1 cellular context compared by ENCODE assay signal in the genomic region with DNA sequence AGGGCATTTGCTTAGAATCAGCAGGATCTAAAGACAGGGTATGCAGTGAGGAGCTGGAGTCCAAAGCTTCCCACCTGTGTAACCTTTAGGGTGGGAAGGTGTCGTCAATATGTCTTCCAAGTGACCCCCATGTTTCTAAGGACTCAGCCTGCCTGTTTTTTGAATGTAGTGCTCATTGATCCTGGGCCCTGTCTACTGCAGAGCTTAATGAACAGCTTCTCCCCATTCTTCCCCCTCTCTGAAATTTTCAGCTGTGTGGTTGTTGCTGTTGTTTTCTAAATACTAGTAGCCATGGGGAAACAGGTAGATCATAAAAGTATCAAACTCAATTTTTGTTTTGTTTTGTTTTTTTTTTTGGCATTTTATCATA.
TF ChIP-seq lines count a peak whose summit lies in the region.

No MANE protein-coding gene starts in this region.

TF ChIP-seq in HepG2, 621 proteins besides CTCF, POLR2A, EP300 and RAD21 (continued from another document and continues in another):
- no peak for TF ChIP-seq STAG1 (CRISPR knock-in tag; IDR thresholded peaks at IDR 0.05)
- TF ChIP-seq, protein P1, sequence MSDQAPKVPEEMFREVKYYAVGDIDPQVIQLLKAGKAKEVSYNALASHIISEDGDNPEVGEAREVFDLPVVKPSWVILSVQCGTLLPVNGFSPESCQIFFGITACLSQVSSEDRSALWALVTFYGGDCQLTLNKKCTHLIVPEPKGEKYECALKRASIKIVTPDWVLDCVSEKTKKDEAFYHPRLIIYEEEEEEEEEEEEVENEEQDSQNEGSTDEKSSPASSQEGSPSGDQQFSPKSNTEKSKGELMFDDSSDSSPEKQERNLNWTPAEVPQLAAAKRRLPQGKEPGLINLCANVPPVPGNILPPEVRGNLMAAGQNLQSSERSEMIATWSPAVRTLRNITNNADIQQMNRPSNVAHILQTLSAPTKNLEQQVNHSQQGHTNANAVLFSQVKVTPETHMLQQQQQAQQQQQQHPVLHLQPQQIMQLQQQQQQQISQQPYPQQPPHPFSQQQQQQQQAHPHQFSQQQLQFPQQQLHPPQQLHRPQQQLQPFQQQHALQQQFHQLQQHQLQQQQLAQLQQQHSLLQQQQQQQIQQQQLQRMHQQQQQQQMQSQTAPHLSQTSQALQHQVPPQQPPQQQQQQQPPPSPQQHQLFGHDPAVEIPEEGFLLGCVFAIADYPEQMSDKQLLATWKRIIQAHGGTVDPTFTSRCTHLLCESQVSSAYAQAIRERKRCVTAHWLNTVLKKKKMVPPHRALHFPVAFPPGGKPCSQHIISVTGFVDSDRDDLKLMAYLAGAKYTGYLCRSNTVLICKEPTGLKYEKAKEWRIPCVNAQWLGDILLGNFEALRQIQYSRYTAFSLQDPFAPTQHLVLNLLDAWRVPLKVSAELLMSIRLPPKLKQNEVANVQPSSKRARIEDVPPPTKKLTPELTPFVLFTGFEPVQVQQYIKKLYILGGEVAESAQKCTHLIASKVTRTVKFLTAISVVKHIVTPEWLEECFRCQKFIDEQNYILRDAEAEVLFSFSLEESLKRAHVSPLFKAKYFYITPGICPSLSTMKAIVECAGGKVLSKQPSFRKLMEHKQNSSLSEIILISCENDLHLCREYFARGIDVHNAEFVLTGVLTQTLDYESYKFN (CRISPR knock-in tag; conservative IDR thresholded peaks at IDR 0.05) = 0 out of 2 replicates have a peak, but pooled peaks have one; percentile 11
- TF ChIP-seq SKI (IDR thresholded peaks at IDR 0.05; ENCODE audit: partially characterized antibody) = no peak
- no peak for TF ChIP-seq GZF1 (CRISPR knock-in tag; IDR thresholded peaks at IDR 0.05)
- TF ChIP-seq SRSF1 (optimal IDR thresholded peaks at IDR 0.05; ENCODE audit: low read depth, low read length) = no peak
- no peak for TF ChIP-seq BCLAF1 (IDR thresholded peaks at IDR 0.05)
- no peak for TF ChIP-seq SETDB1 (CRISPR knock-in tag; IDR thresholded peaks at IDR 0.05; ENCODE audit: borderline replicate concordance)
- TF ChIP-seq KAT7 (CRISPR knock-in tag; IDR thresholded peaks at IDR 0.05; ENCODE audit: borderline replicate concordance) = no peak
- TF ChIP-seq, protein P2, sequence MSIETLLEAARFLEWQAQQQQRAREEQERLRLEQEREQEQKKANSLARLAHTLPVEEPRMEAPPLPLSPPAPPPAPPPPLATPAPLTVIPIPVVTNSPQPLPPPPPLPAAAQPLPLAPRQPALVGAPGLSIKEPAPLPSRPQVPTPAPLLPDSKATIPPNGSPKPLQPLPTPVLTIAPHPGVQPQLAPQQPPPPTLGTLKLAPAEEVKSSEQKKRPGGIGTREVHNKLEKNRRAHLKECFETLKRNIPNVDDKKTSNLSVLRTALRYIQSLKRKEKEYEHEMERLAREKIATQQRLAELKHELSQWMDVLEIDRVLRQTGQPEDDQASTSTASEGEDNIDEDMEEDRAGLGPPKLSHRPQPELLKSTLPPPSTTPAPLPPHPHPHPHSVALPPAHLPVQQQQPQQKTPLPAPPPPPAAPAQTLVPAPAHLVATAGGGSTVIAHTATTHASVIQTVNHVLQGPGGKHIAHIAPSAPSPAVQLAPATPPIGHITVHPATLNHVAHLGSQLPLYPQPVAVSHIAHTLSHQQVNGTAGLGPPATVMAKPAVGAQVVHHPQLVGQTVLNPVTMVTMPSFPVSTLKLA (IDR thresholded peaks at IDR 0.05) = no peak
- TF ChIP-seq HNF1A (IDR thresholded peaks at IDR 0.05; ENCODE audit: low read depth) = no peak
- TF ChIP-seq HNF1A (CRISPR knock-in tag; IDR thresholded peaks at IDR 0.05; ENCODE audit: borderline replicate concordance) = no peak
- TF ChIP-seq AGO2 (optimal IDR thresholded peaks at IDR 0.05; ENCODE audit: low read depth, low read length) = no peak
- no peak for TF ChIP-seq ZNF468 (CRISPR knock-in tag; IDR thresholded peaks at IDR 0.05)
- TF ChIP-seq ZBTB46 (CRISPR knock-in tag; IDR thresholded peaks at IDR 0.05; ENCODE audit: borderline replicate concordance) = no peak
- no peak for TF ChIP-seq MYNN (CRISPR knock-in tag; IDR thresholded peaks at IDR 0.05; ENCODE audit: low read depth)
- TF ChIP-seq, protein P3, sequence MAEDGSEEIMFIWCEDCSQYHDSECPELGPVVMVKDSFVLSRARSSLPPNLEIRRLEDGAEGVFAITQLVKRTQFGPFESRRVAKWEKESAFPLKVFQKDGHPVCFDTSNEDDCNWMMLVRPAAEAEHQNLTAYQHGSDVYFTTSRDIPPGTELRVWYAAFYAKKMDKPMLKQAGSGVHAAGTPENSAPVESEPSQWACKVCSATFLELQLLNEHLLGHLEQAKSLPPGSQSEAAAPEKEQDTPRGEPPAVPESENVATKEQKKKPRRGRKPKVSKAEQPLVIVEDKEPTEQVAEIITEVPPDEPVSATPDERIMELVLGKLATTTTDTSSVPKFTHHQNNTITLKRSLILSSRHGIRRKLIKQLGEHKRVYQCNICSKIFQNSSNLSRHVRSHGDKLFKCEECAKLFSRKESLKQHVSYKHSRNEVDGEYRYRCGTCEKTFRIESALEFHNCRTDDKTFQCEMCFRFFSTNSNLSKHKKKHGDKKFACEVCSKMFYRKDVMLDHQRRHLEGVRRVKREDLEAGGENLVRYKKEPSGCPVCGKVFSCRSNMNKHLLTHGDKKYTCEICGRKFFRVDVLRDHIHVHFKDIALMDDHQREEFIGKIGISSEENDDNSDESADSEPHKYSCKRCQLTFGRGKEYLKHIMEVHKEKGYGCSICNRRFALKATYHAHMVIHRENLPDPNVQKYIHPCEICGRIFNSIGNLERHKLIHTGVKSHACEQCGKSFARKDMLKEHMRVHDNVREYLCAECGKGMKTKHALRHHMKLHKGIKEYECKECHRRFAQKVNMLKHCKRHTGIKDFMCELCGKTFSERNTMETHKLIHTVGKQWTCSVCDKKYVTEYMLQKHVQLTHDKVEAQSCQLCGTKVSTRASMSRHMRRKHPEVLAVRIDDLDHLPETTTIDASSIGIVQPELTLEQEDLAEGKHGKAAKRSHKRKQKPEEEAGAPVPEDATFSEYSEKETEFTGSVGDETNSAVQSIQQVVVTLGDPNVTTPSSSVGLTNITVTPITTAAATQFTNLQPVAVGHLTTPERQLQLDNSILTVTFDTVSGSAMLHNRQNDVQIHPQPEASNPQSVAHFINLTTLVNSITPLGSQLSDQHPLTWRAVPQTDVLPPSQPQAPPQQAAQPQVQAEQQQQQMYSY (CRISPR knock-in tag; IDR thresholded peaks at IDR 0.05) = no peak
- TF ChIP-seq ZBTB7B (CRISPR knock-in tag; IDR thresholded peaks at IDR 0.05) = peak; percentile 3; the same call in 1 of the 2 replicates
- TF ChIP-seq, protein P4, sequence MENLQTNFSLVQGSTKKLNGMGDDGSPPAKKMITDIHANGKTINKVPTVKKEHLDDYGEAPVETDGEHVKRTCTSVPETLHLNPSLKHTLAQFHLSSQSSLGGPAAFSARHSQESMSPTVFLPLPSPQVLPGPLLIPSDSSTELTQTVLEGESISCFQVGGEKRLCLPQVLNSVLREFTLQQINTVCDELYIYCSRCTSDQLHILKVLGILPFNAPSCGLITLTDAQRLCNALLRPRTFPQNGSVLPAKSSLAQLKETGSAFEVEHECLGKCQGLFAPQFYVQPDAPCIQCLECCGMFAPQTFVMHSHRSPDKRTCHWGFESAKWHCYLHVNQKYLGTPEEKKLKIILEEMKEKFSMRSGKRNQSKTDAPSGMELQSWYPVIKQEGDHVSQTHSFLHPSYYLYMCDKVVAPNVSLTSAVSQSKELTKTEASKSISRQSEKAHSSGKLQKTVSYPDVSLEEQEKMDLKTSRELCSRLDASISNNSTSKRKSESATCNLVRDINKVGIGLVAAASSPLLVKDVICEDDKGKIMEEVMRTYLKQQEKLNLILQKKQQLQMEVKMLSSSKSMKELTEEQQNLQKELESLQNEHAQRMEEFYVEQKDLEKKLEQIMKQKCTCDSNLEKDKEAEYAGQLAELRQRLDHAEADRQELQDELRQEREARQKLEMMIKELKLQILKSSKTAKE (CRISPR knock-in tag; IDR thresholded peaks at IDR 0.05; ENCODE audit: borderline replicate concordance) = no peak
- TF ChIP-seq, protein P5, sequence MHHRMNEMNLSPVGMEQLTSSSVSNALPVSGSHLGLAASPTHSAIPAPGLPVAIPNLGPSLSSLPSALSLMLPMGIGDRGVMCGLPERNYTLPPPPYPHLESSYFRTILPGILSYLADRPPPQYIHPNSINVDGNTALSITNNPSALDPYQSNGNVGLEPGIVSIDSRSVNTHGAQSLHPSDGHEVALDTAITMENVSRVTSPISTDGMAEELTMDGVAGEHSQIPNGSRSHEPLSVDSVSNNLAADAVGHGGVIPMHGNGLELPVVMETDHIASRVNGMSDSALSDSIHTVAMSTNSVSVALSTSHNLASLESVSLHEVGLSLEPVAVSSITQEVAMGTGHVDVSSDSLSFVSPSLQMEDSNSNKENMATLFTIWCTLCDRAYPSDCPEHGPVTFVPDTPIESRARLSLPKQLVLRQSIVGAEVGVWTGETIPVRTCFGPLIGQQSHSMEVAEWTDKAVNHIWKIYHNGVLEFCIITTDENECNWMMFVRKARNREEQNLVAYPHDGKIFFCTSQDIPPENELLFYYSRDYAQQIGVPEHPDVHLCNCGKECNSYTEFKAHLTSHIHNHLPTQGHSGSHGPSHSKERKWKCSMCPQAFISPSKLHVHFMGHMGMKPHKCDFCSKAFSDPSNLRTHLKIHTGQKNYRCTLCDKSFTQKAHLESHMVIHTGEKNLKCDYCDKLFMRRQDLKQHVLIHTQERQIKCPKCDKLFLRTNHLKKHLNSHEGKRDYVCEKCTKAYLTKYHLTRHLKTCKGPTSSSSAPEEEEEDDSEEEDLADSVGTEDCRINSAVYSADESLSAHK (CRISPR knock-in tag; IDR thresholded peaks at IDR 0.05; ENCODE audit: borderline replicate concordance) = no peak
- no peak for TF ChIP-seq ZNF740 (CRISPR knock-in tag; IDR thresholded peaks at IDR 0.05)
- TF ChIP-seq BRCA1 (CRISPR knock-in tag; IDR thresholded peaks at IDR 0.05) = no peak
- no peak for TF ChIP-seq POLR2AphosphoS2 (IDR thresholded peaks at IDR 0.05; ENCODE audit: low read depth, low read length)
- no peak for TF ChIP-seq ATM (IDR thresholded peaks at IDR 0.05; ENCODE audit: borderline replicate concordance)
- 0 out of 2 replicates have a peak, but pooled peaks have one; percentile 44 for TF ChIP-seq ZFP90 (CRISPR knock-in tag; IDR thresholded peaks at IDR 0.05; ENCODE audit: borderline replicate concordance)
- TF ChIP-seq CBX2 (IDR thresholded peaks at IDR 0.05; ENCODE audit: low read depth, low read length) = no peak
- TF ChIP-seq CBX2 (CRISPR knock-in tag; IDR thresholded peaks at IDR 0.05; ENCODE audit: low read depth) = no peak
